In the genomic region with DNA sequence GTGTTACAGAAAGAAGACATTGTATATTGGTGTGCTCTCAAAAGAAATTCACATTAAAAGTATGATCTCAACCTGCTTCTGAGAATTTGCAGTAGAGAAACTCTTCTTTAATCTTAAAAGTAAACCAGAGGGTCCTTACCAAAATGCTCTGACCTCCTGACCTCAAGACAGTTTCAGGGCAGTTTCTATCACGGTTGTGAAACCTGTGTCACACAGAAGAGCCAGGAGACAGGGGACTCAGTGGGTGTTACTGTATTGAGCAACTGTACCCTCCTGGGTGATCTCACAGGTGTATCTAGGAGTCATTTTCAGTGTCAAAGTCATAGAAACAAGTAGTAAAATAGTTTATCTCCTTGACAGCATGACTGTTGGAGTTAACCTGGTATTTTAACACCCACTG, we compare ENCODE assay signal across 11 cellular contexts.
DNase-seq lines count a peak whose midpoint lies in the region; ATAC-seq and TF ChIP-seq lines count a peak whose summit lies in the region.
"Had no signal": no experiment of that assay in that cellular context is flagged by ENCODE, and none has a peak within 500 bp of the region (broad histone marks: within the 10 kb centered on the region; RNA-seq: fewer than 3 reads in every experiment).

No MANE protein-coding gene starts in this region.

- no TSS peak for BruUV-seq in mammary epithelial cell (replicated peaks; lab: Mats Ljungman, UMichigan)

- no peak overlapping the region for H3K27ac ChIP-seq in mammary epithelial cell (ENCODE audit: insufficient read depth, low read depth, low read length)
- no peak overlapping the region for H3K27ac ChIP-seq in brain microvascular endothelial cell
- H3K27ac ChIP-seq in ovary, result no peak overlapping the region
- H3K27ac ChIP-seq: left ventricle myocardium inferior, testis had no signal

- no peak for TF ChIP-seq POLR2A in ovary (IDR thresholded peaks at IDR 0.05)

- H4K20me1 ChIP-seq in mammary epithelial cell (ENCODE audit: insufficient read depth, low read length), result no peaks in the 10 kb centered on the region

- no peaks in the 10 kb centered on the region for H3K9me3 Mint-ChIP-seq in stimulated activated naive B cell treated with anti-CD40 and anti-IgM and Interleukin-4, amounts not matched to agents 10 μg/mL and 1 μg/mL and 100 μg/mL, for 72 hours

- ATAC-seq in GM18511 (IDR thresholded peaks at IDR 0.05; ENCODE audit: unreplicated experiment) (peak; percentile 84), GM19452 (IDR thresholded peaks at IDR 0.05; ENCODE audit: unreplicated experiment) (peak; percentile 87), HG02870 (IDR thresholded peaks at IDR 0.05; ENCODE audit: unreplicated experiment) (peak; percentile 98), HG03565 (IDR thresholded peaks at IDR 0.05; ENCODE audit: unreplicated experiment) (peak; percentile 80)
- no peak for ATAC-seq in stimulated activated naive B cell treated with anti-CD40 and anti-IgM and Interleukin-4, amounts not matched to agents 10 μg/mL and 1 μg/mL and 100 μg/mL, for 72 hours (replicated peaks)

- no peak overlapping the region for H3K27ac Mint-ChIP-seq in stimulated activated naive B cell treated with anti-CD40 and anti-IgM and Interleukin-4, amounts not matched to agents 10 μg/mL and 1 μg/mL and 100 μg/mL, for 72 hours

- dilution Hi-C loops in mammary epithelial cell (cut with HindIII; ENCODE audit: low sequenced_read_pairs), result no loop called here

- CTCF ChIA-PET in mammary epithelial cell (lab: Charles Lee; ENCODE audit: low non-redundant PET), result no interaction called here

- no peaks in the 10 kb centered on the region for H3K9me3 ChIP-seq in mammary epithelial cell (replicated peaks; ENCODE audit: insufficient read depth, low read length)
- no peaks in the 10 kb centered on the region for H3K9me3 ChIP-seq in ovary
- H3K9me3 ChIP-seq: testis had no signal

- WGBS in mammary epithelial cell (ENCODE audit: low coverage, missing lambda C conversion rate), result 91% methylated on average over 1 of the region's 1 CpG
- 75 to 89% (median 85%) methylated on average over 1 of the region's 1 CpG for WGBS in ovary, 3 donors

- no peak overlapping the region for H2AFZ ChIP-seq in mammary epithelial cell (ENCODE audit: low read depth, low read length)

- H3K9ac ChIP-seq in mammary epithelial cell (ENCODE audit: insufficient read depth, low read length), result no peak overlapping the region

- H3K36me3 ChIP-seq in mammary epithelial cell (ENCODE audit: insufficient read depth, low read length) (no peaks in the 10 kb centered on the region), brain microvascular endothelial cell (replicated peaks) (no peaks in the 10 kb centered on the region), ovary (no peaks in the 10 kb centered on the region)
- H3K36me3 ChIP-seq: left ventricle myocardium inferior had no signal

- no peak for TF ChIP-seq EP300 in ovary (IDR thresholded peaks at IDR 0.05)

- DNase-seq in stimulated activated naive B cell treated with anti-CD40 and anti-IgM and Interleukin-4, amounts not matched to agents 10 μg/mL and 1 μg/mL and 100 μg/mL, for 72 hours, result no peak
- DNase-seq in mammary epithelial cell (no peak), brain microvascular endothelial cell (no peak), ovary (no peak)
- DNase-seq: left ventricle myocardium inferior, NCI-H1105 treated with DMSO at 0.1 percent for 48 hours, testis had no signal

- TF ChIP-seq CTCF in mammary epithelial cell (conservative IDR thresholded peaks at IDR 0.05 in 1 of 2, IDR thresholded peaks at IDR 0.05 in 1 of 2; ENCODE audit: extremely low read depth in 1 of 2, insufficient read depth in 1 of 2, low read depth in 1 of 2, low read length in 2 of 2) (no peak), brain microvascular endothelial cell (IDR thresholded peaks at IDR 0.05; ENCODE audit: low read depth, low read length, missing control alignments) (no peak), ovary (IDR thresholded peaks at IDR 0.05) (no peak)

- no peak overlapping the region for H3K4me2 ChIP-seq in mammary epithelial cell (ENCODE audit: insufficient read depth, low read depth, low read length)

- H3K4me1 ChIP-seq in mammary epithelial cell (ENCODE audit: insufficient read depth, low read length), result peaks cover 6% of the 10 kb centered on the region
- H3K4me1 ChIP-seq in ovary (ENCODE audit: insufficient read depth), result no peaks in the 10 kb centered on the region
- H3K4me1 ChIP-seq: left ventricle myocardium inferior, testis had no signal

- intact Hi-C loops in mammary epithelial cell (cut with micrococcal nuclease) (no loop called here), ovary (cut with DNase I) (no loop called here)

- no peak overlapping the region for H3K4me3 ChIP-seq in mammary epithelial cell (replicated peaks in 1 of 3; ENCODE audit: insufficient read depth in 1 of 3, low read depth in 2 of 3, low read length in 3 of 3)
- H3K4me3 ChIP-seq in brain microvascular endothelial cell (ENCODE audit: low read depth, low read length), result no peak overlapping the region
- H3K4me3 ChIP-seq in ovary, result no peak overlapping the region
- H3K4me3 ChIP-seq: left ventricle myocardium inferior, testis had no signal

- no peaks in the 10 kb centered on the region for H3K4me1 Mint-ChIP-seq in stimulated activated naive B cell treated with anti-CD40 and anti-IgM and Interleukin-4, amounts not matched to agents 10 μg/mL and 1 μg/mL and 100 μg/mL, for 72 hours

- in situ Hi-C loops in mammary epithelial cell (cut with MboI; ENCODE audit: low sequenced_read_pairs in 2 of 2) (no loop called here), brain microvascular endothelial cell (cut with HindIII; ENCODE audit: low pct_ligation_motif_present, low sequenced_read_pairs) (no loop called here)

- H3K4me3 Mint-ChIP-seq in stimulated activated naive B cell treated with anti-CD40 and anti-IgM and Interleukin-4, amounts not matched to agents 10 μg/mL and 1 μg/mL and 100 μg/mL, for 72 hours, result no peak overlapping the region

- no peaks in the 10 kb centered on the region for H3K36me3 Mint-ChIP-seq in stimulated activated naive B cell treated with anti-CD40 and anti-IgM and Interleukin-4, amounts not matched to agents 10 μg/mL and 1 μg/mL and 100 μg/mL, for 72 hours

- no peaks in the 10 kb centered on the region for H3K27me3 ChIP-seq in mammary epithelial cell (ENCODE audit: insufficient read depth, low read length)
- no peaks in the 10 kb centered on the region for H3K27me3 ChIP-seq in brain microvascular endothelial cell (replicated peaks)
- H3K27me3 ChIP-seq in ovary, result no peaks in the 10 kb centered on the region
- H3K27me3 ChIP-seq: testis had no signal

- H3K79me2 ChIP-seq in mammary epithelial cell (ENCODE audit: insufficient read depth, low read length), result no peaks in the 10 kb centered on the region

- peaks cover 10 to 15% of the 10 kb centered on the region in 2 donors for H3K27me3 Mint-ChIP-seq in stimulated activated naive B cell treated with anti-CD40 and anti-IgM and Interleukin-4, amounts not matched to agents 10 μg/mL and 1 μg/mL and 100 μg/mL, for 72 hours

Comparison
In these comparisons a context has a peak if more than half of its experiments do, and no peak if none do; other contexts are left out.
1. ATAC-seq: peak in GM18511 (single experiment), GM19452 (single experiment), HG02870 (single experiment) and HG03565 (single experiment); none in stimulated activated naive B cell treated with anti-CD40 and anti-IgM and Interleukin-4, amounts not matched to agents 10 μg/mL and 1 μg/mL and 100 μg/mL, for 72 hours (0 of 2).